30 cellular contexts compared by ENCODE assay signal in genomic region chr17:74024871-74025531, GRCh38.
A peak's percentile ranks its signal among the peaks of the same experiment; 100 is the strongest.
DNase-seq lines count a peak whose midpoint lies in the region; ATAC-seq and TF ChIP-seq lines count a peak whose summit lies in the region.
"Had no signal": no experiment of that assay in that cellular context is flagged by ENCODE, and none has a peak within 500 bp of the region (broad histone marks: within the 10 kb centered on the region; RNA-seq: fewer than 3 reads in every experiment).

No MANE protein-coding gene starts in this region.

- peaks cover 31% of the 10 kb centered on the region for H3K4me1 Mint-ChIP-seq in type B pancreatic cell (ENCODE audit: unreplicated experiment)
- H3K4me1 Mint-ChIP-seq in CD4-positive, alpha-beta T cell (ENCODE audit: low read depth): no peaks in the 10 kb centered on the region
- H3K4me1 Mint-ChIP-seq: IgD-negative memory B cell had no signal

- no peak for ATAC-seq in right cardiac atrium
- no peak for ATAC-seq in CD4-positive, alpha-beta T cell (ENCODE audit: poor library complexity)
- ATAC-seq: activated CD8-positive, alpha-beta T cell treated with anti-CD3 and anti-CD28 coated beads for 36 hours; CD8-positive, alpha-beta T cell; gastroesophageal sphincter; left cardiac atrium had no signal

- CTCF ChIA-PET in CD4-positive, alpha-beta T cell (lab: Charles Lee): no interaction called here

- 35% methylated on average over 10 of the region's 10 CpGs for WGBS in right cardiac atrium
- 35 to 53% methylated on average over 10 of the region's 10 CpGs for WGBS in sigmoid colon, 2 donors

- H3K4me3 Mint-ChIP-seq in type B pancreatic cell: no peak overlapping the region
- H3K4me3 Mint-ChIP-seq in CD4-positive, alpha-beta T cell: no peak overlapping the region
- H3K4me3 Mint-ChIP-seq: activated CD8-positive, alpha-beta T cell treated with anti-CD3 and anti-CD28 coated beads for 36 hours; activated naive CD4-positive, alpha-beta T cell treated with anti-CD3 and anti-CD28 coated beads, Interleukin-2, amount 10 ng/mL, durations not matched to agents 7 days and 5 days; CD8-positive, alpha-beta T cell; IgD-negative memory B cell had no signal

- no peaks in the 10 kb centered on the region for H3K36me3 ChIP-seq in cardiac muscle cell
- no peaks in the 10 kb centered on the region for H3K36me3 ChIP-seq in sigmoid colon
- H3K36me3 ChIP-seq in colonic mucosa: no peaks in the 10 kb centered on the region
- H3K36me3 ChIP-seq: brain microvascular endothelial cell, gastroesophageal sphincter, HAP-1, right atrium auricular region, stomach, thyroid gland had no signal

- peak overlapping the region; percentile 75 for H3K27ac ChIP-seq in cardiac muscle cell
- no peak overlapping the region for H3K27ac ChIP-seq in right cardiac atrium (ENCODE audit: low read length)
- no peak overlapping the region for H3K27ac ChIP-seq in sigmoid colon
- no peak overlapping the region for H3K27ac ChIP-seq in colonic mucosa
- H3K27ac ChIP-seq in CD4-positive, alpha-beta T cell (ENCODE audit: low read depth, low read length): no peak overlapping the region
- H3K27ac ChIP-seq: brain microvascular endothelial cell, dorsolateral prefrontal cortex, gastroesophageal sphincter, PC-9, right atrium auricular region, stomach, thyroid gland had no signal

- TF ChIP-seq CTCF in cardiac muscle cell (IDR thresholded peaks at IDR 0.05; ENCODE audit: low read depth, low read length): no peak
- TF ChIP-seq CTCF in type B pancreatic cell (conservative IDR thresholded peaks at IDR 0.05): no peak
- TF ChIP-seq CTCF in sigmoid colon (IDR thresholded peaks at IDR 0.05): no peak
- TF ChIP-seq CTCF in colonic mucosa (IDR thresholded peaks at IDR 0.05): no peak
- TF ChIP-seq CTCF in CD4-positive, alpha-beta T cell (IDR thresholded peaks at IDR 0.05): no peak

- H3K4me1 ChIP-seq in cardiac muscle cell (ENCODE audit: low read depth): peaks cover 4% of the 10 kb centered on the region
- H3K4me1 ChIP-seq in right cardiac atrium (ENCODE audit: control insufficient read depth, insufficient read depth, low read length): no peaks in the 10 kb centered on the region
- H3K4me1 ChIP-seq in sigmoid colon: no peaks in the 10 kb centered on the region
- no peaks in the 10 kb centered on the region for H3K4me1 ChIP-seq in colonic mucosa
- H3K4me1 ChIP-seq: gastroesophageal sphincter, HAP-1, right atrium auricular region, stomach, thyroid gland had no signal

- TF ChIP-seq POLR2A in sigmoid colon (IDR thresholded peaks at IDR 0.05): no peak

- H3K9me3 Mint-ChIP-seq in type B pancreatic cell: no peaks in the 10 kb centered on the region
- no peaks in the 10 kb centered on the region for H3K9me3 Mint-ChIP-seq in CD4-positive, alpha-beta T cell
- H3K9me3 Mint-ChIP-seq: activated CD8-positive, alpha-beta T cell treated with anti-CD3 and anti-CD28 coated beads for 36 hours; activated naive CD4-positive, alpha-beta T cell treated with anti-CD3 and anti-CD28 coated beads, Interleukin-2, amount 10 ng/mL, durations not matched to agents 7 days and 5 days; CD8-positive, alpha-beta T cell; IgD-negative memory B cell had no signal

- no peak overlapping the region for H3K9ac ChIP-seq in colonic mucosa (ENCODE audit: low read depth in 2 of 2, low read length in 2 of 2)

- POLR2A ChIA-PET in CD4-positive, alpha-beta T cell (lab: Charles Lee): no interaction called here

- H3K9me3 ChIP-seq in cardiac muscle cell (ENCODE audit: low read depth) (no peaks in the 10 kb centered on the region), right cardiac atrium (ENCODE audit: control insufficient read depth, low read length) (no peaks in the 10 kb centered on the region), sigmoid colon (no peaks in the 10 kb centered on the region), colonic mucosa (no peaks in the 10 kb centered on the region)
- no peaks in the 10 kb centered on the region for H3K9me3 ChIP-seq in CD4-positive, alpha-beta T cell (ENCODE audit: control insufficient read depth, low read length)
- H3K9me3 ChIP-seq: HAP-1, right atrium auricular region, stomach, thyroid gland had no signal

- DNase-seq in cardiac muscle cell (ENCODE audit: low read depth in 1 of 2, low spot score in 1 of 2): peak in 1 of 2 donors; percentile 55
- no peak for DNase-seq in right cardiac atrium
- peak; percentile 27 for DNase-seq in SK-N-DZ (ENCODE audit: low spot score)
- peak; percentile 71 for DNase-seq in left kidney (ENCODE audit: low read depth, low spot score)
- DNase-seq in type B pancreatic cell (ENCODE audit: extremely low spot score, unreplicated experiment): no peak
- DNase-seq in sigmoid colon: no peak
- DNase-seq in colonic mucosa: no peak
- DNase-seq in CD4-positive, alpha-beta T cell: no peak
- DNase-seq: activated CD8-positive, alpha-beta memory T cell treated with anti-CD3 and anti-CD28 coated beads, Interleukin-2, amount 50 U/mL, for 48 hours; activated CD8-positive, alpha-beta T cell treated with anti-CD3 and anti-CD28 coated beads for 36 hours; activated naive CD4-positive, alpha-beta T cell treated with anti-CD3 and anti-CD28 coated beads, Interleukin-2, amount 10 ng/mL, durations not matched to agents 7 days and 5 days; amniotic stem cell; brain microvascular endothelial cell; CD8-positive, alpha-beta T cell; DMS79; dorsolateral prefrontal cortex; GDM1; hippocampal formation; left cardiac atrium; NCI-H1092; NCI-H187 treated with DMSO at 0.1 percent for 48 hours; NCI-H524 treated with DMSO at 0.1 percent for 48 hours; NK-92 treated with Interleukin-12 subunit alpha and Interleukin-12 subunit beta, amount 100 ng/mL, for 24 hours; PC-9; stomach; thyroid gland had no signal

- H3K27me3 ChIP-seq in cardiac muscle cell (no peaks in the 10 kb centered on the region), right cardiac atrium (ENCODE audit: control insufficient read depth, insufficient read depth) (no peaks in the 10 kb centered on the region), sigmoid colon (no peaks in the 10 kb centered on the region), colonic mucosa (no peaks in the 10 kb centered on the region)
- no peaks in the 10 kb centered on the region for H3K27me3 ChIP-seq in CD4-positive, alpha-beta T cell (ENCODE audit: control insufficient read depth, insufficient read depth, low read length)
- H3K27me3 ChIP-seq: brain microvascular endothelial cell, dorsolateral prefrontal cortex, right atrium auricular region, thyroid gland had no signal

- H3K4me3 ChIP-seq in cardiac muscle cell (no peak overlapping the region), right cardiac atrium (ENCODE audit: low read length) (no peak overlapping the region), sigmoid colon (no peak overlapping the region), colonic mucosa (no peak overlapping the region)
- H3K4me3 ChIP-seq: dorsolateral prefrontal cortex, gastroesophageal sphincter, HAP-1, PC-9, right atrium auricular region, stomach, thyroid gland had no signal

- TF ChIP-seq EP300 in sigmoid colon (IDR thresholded peaks at IDR 0.05): no peak

- H3K36me3 Mint-ChIP-seq in type B pancreatic cell: no peaks in the 10 kb centered on the region
- no peaks in the 10 kb centered on the region for H3K36me3 Mint-ChIP-seq in CD4-positive, alpha-beta T cell (ENCODE audit: low read depth)
- H3K36me3 Mint-ChIP-seq: activated naive CD4-positive, alpha-beta T cell treated with anti-CD3 and anti-CD28 coated beads, Interleukin-2, amount 10 ng/mL, durations not matched to agents 7 days and 5 days; CD8-positive, alpha-beta T cell; IgD-negative memory B cell had no signal

- intact Hi-C loops in right cardiac atrium (cut with DNase I): no loop called here
- intact Hi-C loops in sigmoid colon (cut with DNase I): no loop called here
- intact Hi-C loops in colonic mucosa (cut with DNase I): no loop called here
- intact Hi-C loops in CD4-positive, alpha-beta T cell (cut with DNase I, micrococcal nuclease): no loop called here

- H3K27ac Mint-ChIP-seq in type B pancreatic cell: peak overlapping the region; percentile 30
- no peak overlapping the region for H3K27ac Mint-ChIP-seq in CD4-positive, alpha-beta T cell
- H3K27ac Mint-ChIP-seq: activated CD8-positive, alpha-beta T cell treated with anti-CD3 and anti-CD28 coated beads for 36 hours; activated naive CD4-positive, alpha-beta T cell treated with anti-CD3 and anti-CD28 coated beads, Interleukin-2, amount 10 ng/mL, durations not matched to agents 7 days and 5 days; CD8-positive, alpha-beta T cell; IgD-negative memory B cell had no signal

- H3K27me3 Mint-ChIP-seq in type B pancreatic cell: peaks cover 4% of the 10 kb centered on the region
- no peaks in the 10 kb centered on the region for H3K27me3 Mint-ChIP-seq in CD4-positive, alpha-beta T cell
- H3K27me3 Mint-ChIP-seq: activated CD8-positive, alpha-beta T cell treated with anti-CD3 and anti-CD28 coated beads for 36 hours had no signal

Comparison
In these comparisons a context has a peak if more than half of its experiments do, and no peak if none do; other contexts are left out.
1. DNase-seq: peak in SK-N-DZ (single experiment) and left kidney (single experiment); none in right cardiac atrium (0 of 3), type B pancreatic cell (single experiment), sigmoid colon (single experiment), colonic mucosa (single experiment) and CD4-positive, alpha-beta T cell (0 of 10).